Comparison of ENCODE assay signal across 21 cellular contexts in the genomic region with DNA sequence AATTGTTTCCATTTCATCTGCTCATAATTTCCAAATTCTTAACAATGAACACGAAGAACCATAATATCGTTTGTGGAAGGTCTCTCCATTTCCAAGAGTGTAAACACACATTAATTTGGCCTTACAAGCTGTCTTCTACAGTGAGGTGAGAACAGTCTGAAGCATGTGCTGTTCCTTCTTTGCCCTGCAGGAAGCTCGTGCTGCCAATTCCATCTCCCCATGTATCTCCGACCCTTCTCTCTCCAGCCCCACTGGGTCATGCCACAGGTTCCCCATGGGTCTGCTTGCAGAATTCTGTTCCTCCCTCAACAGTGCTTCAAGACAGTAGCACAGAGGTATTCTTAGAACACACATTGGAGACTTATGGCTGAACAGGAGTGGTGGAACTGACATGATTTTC.
DNase-seq lines count a peak whose midpoint lies in the region; ATAC-seq and FAIRE-seq lines count a peak whose summit lies in the region.
"Had no signal": no experiment of that assay in that cellular context is flagged by ENCODE, and none has a peak within 500 bp of the region (broad histone marks: within the 10 kb centered on the region; RNA-seq: fewer than 3 reads in every experiment).

No MANE protein-coding gene starts in this region.

- H3K9me3 ChIP-seq in KOPT-K1 (ENCODE audit: insufficient read depth, low read length, poor library complexity, severe bottlenecking) (no peaks in the 10 kb centered on the region), small intestine (ENCODE audit: control insufficient read depth, low read depth) (no peaks in the 10 kb centered on the region)
- H3K9me3 ChIP-seq: left lung had no signal

- no peak overlapping the region for H3K4me3 ChIP-seq in small intestine (ENCODE audit: low read depth in 1 of 2, low read length in 2 of 2)
- H3K4me3 ChIP-seq: GM23248, left lung had no signal

- no peaks in the 10 kb centered on the region for H3K9me3 Mint-ChIP-seq in activated naive CD4-positive, alpha-beta T cell treated with anti-CD3 and anti-CD28 coated beads, Interleukin-2, amount 50 U/mL, for 24 hours
- H3K9me3 Mint-ChIP-seq in effector memory CD8-positive, alpha-beta T cell = no peaks in the 10 kb centered on the region

- H3K4me1 ChIP-seq in small intestine (ENCODE audit: control insufficient read depth in 2 of 2, insufficient read depth in 1 of 2, low read depth in 1 of 2, low read length in 1 of 2) = no peaks in the 10 kb centered on the region

- DNase-seq in activated naive CD4-positive, alpha-beta T cell (lab: John Stamatoyannopoulos, UW) = no peak
- DNase-seq in effector memory CD8-positive, alpha-beta T cell = no peak
- DNase-seq in stimulated activated CD8-positive, alpha-beta memory T cell treated with anti-CD3 and anti-CD28 coated beads, Interleukin-4, amount 100 ng/mL, for 48 hours = peak; percentile 18
- no peak for DNase-seq in small intestine
- DNase-seq: activated CD4-positive, alpha-beta T cell treated with anti-CD3 and anti-CD28 coated beads, Interleukin-2, amount 50 U/mL, for 1 hour; activated effector memory CD4-positive, alpha-beta T cell treated with Interleukin-2 at 50 U/mL for 16 hours; COR-L47; glutamatergic neuron; GM23248; left lung; NCI-H1105 treated with DMSO at 0.1 percent for 48 hours; NCI-H524 treated with DMSO at 0.1 percent for 48 hours; occipital lobe; retina; RPMI8226 had no signal

- 90 to 98% (median 96%) methylated on average over 4 of the region's 4 CpGs for WGBS in small intestine, 3 donors

- FAIRE-seq in small intestine (lab: Jason Lieb, UNC) = no peak
- FAIRE-seq: TTC549 had no signal

- H3K27ac Mint-ChIP-seq in activated naive CD4-positive, alpha-beta T cell treated with anti-CD3 and anti-CD28 coated beads, Interleukin-2, amount 50 U/mL, for 24 hours = peak overlapping the region; percentile 66
- H3K27ac Mint-ChIP-seq in effector memory CD8-positive, alpha-beta T cell = peak overlapping the region; percentile 18 to 93

- peaks cover 61% of the 10 kb centered on the region for H3K4me1 Mint-ChIP-seq in activated naive CD4-positive, alpha-beta T cell treated with anti-CD3 and anti-CD28 coated beads, Interleukin-2, amount 50 U/mL, for 24 hours
- peaks cover 33 to 50% of the 10 kb centered on the region in 2 donors for H3K4me1 Mint-ChIP-seq in effector memory CD8-positive, alpha-beta T cell (ENCODE audit: low read depth in 2 of 2)

- H3K27ac ChIP-seq in KOPT-K1 (ENCODE audit: low read depth, low read length, poor library complexity, severe bottlenecking) (peak overlapping the region; percentile 84), small intestine (ENCODE audit: low read depth in 1 of 2, low read length in 1 of 2) (no peak overlapping the region)
- H3K27ac ChIP-seq: GM23248 had no signal

- ATAC-seq in effector memory CD8-positive, alpha-beta T cell (replicated peaks) = no peak
- no peak for ATAC-seq in HG02642 (IDR thresholded peaks at IDR 0.05; ENCODE audit: poor library complexity, unreplicated experiment)
- ATAC-seq in GM21447 (IDR thresholded peaks at IDR 0.05; ENCODE audit: unreplicated experiment) = no peak
- ATAC-seq: left lung, SK-N-SH treated with all-trans-retinoic acid at 6 μM for 48 hours had no signal

- H3K36me3 Mint-ChIP-seq in activated naive CD4-positive, alpha-beta T cell treated with anti-CD3 and anti-CD28 coated beads, Interleukin-2, amount 50 U/mL, for 24 hours = peaks cover 32% of the 10 kb centered on the region
- peaks cover 18% of the 10 kb centered on the region for H3K36me3 Mint-ChIP-seq in effector memory CD8-positive, alpha-beta T cell (ENCODE audit: insufficient read depth)

- no peaks in the 10 kb centered on the region for H3K27me3 Mint-ChIP-seq in activated naive CD4-positive, alpha-beta T cell treated with anti-CD3 and anti-CD28 coated beads, Interleukin-2, amount 50 U/mL, for 24 hours
- H3K27me3 Mint-ChIP-seq in effector memory CD8-positive, alpha-beta T cell = no peaks in the 10 kb centered on the region

- peak overlapping the region; percentile 46 for H3K4me3 Mint-ChIP-seq in activated naive CD4-positive, alpha-beta T cell treated with anti-CD3 and anti-CD28 coated beads, Interleukin-2, amount 50 U/mL, for 24 hours
- H3K4me3 Mint-ChIP-seq in effector memory CD8-positive, alpha-beta T cell = no peak overlapping the region

- no peaks in the 10 kb centered on the region for H3K27me3 ChIP-seq in small intestine (ENCODE audit: control insufficient read depth in 2 of 2, insufficient read depth in 2 of 2, low read length in 2 of 2)
- H3K27me3 ChIP-seq: left lung had no signal

- H3K36me3 ChIP-seq in KOPT-K1 (ENCODE audit: insufficient read depth, low read length) (peaks cover 36% of the 10 kb centered on the region), small intestine (ENCODE audit: control insufficient read depth in 2 of 2, insufficient read depth in 2 of 2, low read length in 2 of 2) (peaks cover 3 to 5% of the 10 kb centered on the region in 2 donors)
